In genomic region chr1:15728937-15729657, GRCh38 we compare ENCODE assay signal across 1 cellular context.
TF ChIP-seq lines count a peak whose summit lies in the region.

No MANE protein-coding gene starts in this region.

TF ChIP-seq in K562, 482 proteins besides CTCF, POLR2A, EP300 and RAD21:
- no peak for TF ChIP-seq CHD1 (IDR thresholded peaks at IDR 0.05; ENCODE audit: low read length)
- TF ChIP-seq OTX1 (CRISPR knock-in tag; IDR thresholded peaks at IDR 0.05), result no peak
- no peak for TF ChIP-seq RBM14 (IDR thresholded peaks at IDR 0.05; ENCODE audit: borderline replicate concordance, insufficient read depth, low read depth, low read length)
- TF ChIP-seq SMAD1 (IDR thresholded peaks at IDR 0.05; ENCODE audit: low read depth, low read length, partially characterized antibody), result no peak
- TF ChIP-seq ADNP (tag; IDR thresholded peaks at IDR 0.05), result no peak
- TF ChIP-seq ZNF143 (CRISPR knock-in tag; IDR thresholded peaks at IDR 0.05), result no peak
- no peak for TF ChIP-seq IRF2 (CRISPR knock-in tag; IDR thresholded peaks at IDR 0.05)
- no peak for TF ChIP-seq TBL1XR1 (IDR thresholded peaks at IDR 0.05; ENCODE audit: low read length in 2 of 2)
- TF ChIP-seq CEBPB (tag; IDR thresholded peaks at IDR 0.05), result no peak
- TF ChIP-seq POLR2G (IDR thresholded peaks at IDR 0.05; ENCODE audit: low read depth, low read length), result peak; percentile 69
- no peak for TF ChIP-seq GTF3C2 (IDR thresholded peaks at IDR 0.05; ENCODE audit: borderline replicate concordance, extremely low read depth, insufficient read length)
- no peak for TF ChIP-seq NCOA1 (IDR thresholded peaks at IDR 0.05; ENCODE audit: low read depth)
- peak; percentile 75 for TF ChIP-seq RBM22 (IDR thresholded peaks at IDR 0.05; ENCODE audit: low read depth, low read length, poor library complexity, severe bottlenecking)
- no peak for TF ChIP-seq NRF1 (conservative IDR thresholded peaks at IDR 0.05 in 1 of 2, IDR thresholded peaks at IDR 0.05 in 1 of 2)
- TF ChIP-seq ZNF140 (CRISPR knock-in tag; IDR thresholded peaks at IDR 0.05), result no peak
